Comparison of ENCODE assay signal across 8 cellular contexts in genomic region chr18:2905802-2906521, GRCh38. TPM values are rescaled to one million over a fixed set of nuclear protein-coding genes. Genes with fewer than 3 reads are reported as not detected.
DNase-seq lines count a peak whose midpoint lies in the region; ATAC-seq and TF ChIP-seq lines count a peak whose summit lies in the region.

No MANE protein-coding gene starts in this region.

- no peaks in the 10 kb centered on the region for H3K27me3 Mint-ChIP-seq in effector memory CD8-positive, alpha-beta T cell
- H3K27me3 Mint-ChIP-seq in mesothelial cell of epicardium (ENCODE audit: low read depth), result peaks cover 2% of the 10 kb centered on the region
- no peaks in the 10 kb centered on the region for H3K27me3 Mint-ChIP-seq in stimulated activated naive CD8-positive, alpha-beta T cell treated with anti-CD3 and anti-CD28 coated beads, Interleukin-15, Interleukin-2, amounts not matched to agents 100 ng/mL and 50 ng/mL, for 24 hours

- H3K9me3 Mint-ChIP-seq in effector memory CD8-positive, alpha-beta T cell, result no peaks in the 10 kb centered on the region
- H3K9me3 Mint-ChIP-seq in mesothelial cell of epicardium, result no peaks in the 10 kb centered on the region
- no peaks in the 10 kb centered on the region for H3K9me3 Mint-ChIP-seq in stimulated activated naive CD8-positive, alpha-beta T cell treated with anti-CD3 and anti-CD28 coated beads, Interleukin-15, Interleukin-2, amounts not matched to agents 100 ng/mL and 50 ng/mL, for 24 hours

- H3K4me3 Mint-ChIP-seq in effector memory CD8-positive, alpha-beta T cell, result peak overlapping the region; percentile 78 to 82
- H3K4me3 Mint-ChIP-seq in mesothelial cell of epicardium, result peak overlapping the region; percentile 73
- peak overlapping the region; percentile 86 for H3K4me3 Mint-ChIP-seq in stimulated activated naive CD8-positive, alpha-beta T cell treated with anti-CD3 and anti-CD28 coated beads, Interleukin-15, Interleukin-2, amounts not matched to agents 100 ng/mL and 50 ng/mL, for 24 hours

- no peak overlapping the region for H3K27ac ChIP-seq in HUES64 (ENCODE audit: low read depth, low read length)
- peak overlapping the region; percentile 94 for H3K27ac ChIP-seq in VCaP

- peak overlapping the region; percentile 79 for H3K4me3 ChIP-seq in HUES64 (ENCODE audit: low read length)

- 0 out of 2 replicates have a peak, but pooled peaks cover 5% of the 10 kb centered on the region for H3K27me3 ChIP-seq in HUES64 (ENCODE audit: insufficient read depth, low read length)

- TF ChIP-seq CTCF in VCaP (conservative IDR thresholded peaks at IDR 0.05), result no peak
- no peak for TF ChIP-seq CTCF in mesothelial cell of epicardium (IDR thresholded peaks at IDR 0.05; ENCODE audit: unreplicated experiment)

- peaks cover 12% of the 10 kb centered on the region for H3K36me3 Mint-ChIP-seq in effector memory CD8-positive, alpha-beta T cell (ENCODE audit: insufficient read depth)
- peaks cover 7% of the 10 kb centered on the region for H3K36me3 Mint-ChIP-seq in mesothelial cell of epicardium
- H3K36me3 Mint-ChIP-seq in stimulated activated naive CD8-positive, alpha-beta T cell treated with anti-CD3 and anti-CD28 coated beads, Interleukin-15, Interleukin-2, amounts not matched to agents 100 ng/mL and 50 ng/mL, for 24 hours (ENCODE audit: low read depth), result peaks cover 24% of the 10 kb centered on the region

- H3K27ac Mint-ChIP-seq in effector memory CD8-positive, alpha-beta T cell, result peak overlapping the region; percentile 76 to 88
- peak overlapping the region; percentile 66 for H3K27ac Mint-ChIP-seq in mesothelial cell of epicardium
- H3K27ac Mint-ChIP-seq in stimulated activated naive CD8-positive, alpha-beta T cell treated with anti-CD3 and anti-CD28 coated beads, Interleukin-15, Interleukin-2, amounts not matched to agents 100 ng/mL and 50 ng/mL, for 24 hours, result peak overlapping the region; percentile 93

- peak; percentile 42 for ATAC-seq in GM19438 (IDR thresholded peaks at IDR 0.05; ENCODE audit: low read depth, unreplicated experiment)
- ATAC-seq in effector memory CD8-positive, alpha-beta T cell (replicated peaks), result peak; percentile 35

- 17% methylated on average over 68 of the region's 68 CpGs for WGBS in HUES64

- H3K4me1 ChIP-seq in HUES64 (ENCODE audit: insufficient read depth, low read length), result no peaks in the 10 kb centered on the region

- H3K9ac ChIP-seq in HUES64 (ENCODE audit: low read depth, low read length), result peak overlapping the region; percentile 82

- peaks cover 27% of the 10 kb centered on the region for H3K36me3 ChIP-seq in HUES64 (ENCODE audit: insufficient read depth, low read length)

- no peaks in the 10 kb centered on the region for H3K9me3 ChIP-seq in HUES64 (ENCODE audit: insufficient read depth, low read depth, low read length)

- H3K4me1 Mint-ChIP-seq in effector memory CD8-positive, alpha-beta T cell (ENCODE audit: low read depth in 2 of 2), result peaks cover 18 to 20% of the 10 kb centered on the region in 2 donors
- H3K4me1 Mint-ChIP-seq in mesothelial cell of epicardium, result peaks cover 16% of the 10 kb centered on the region
- peaks cover 21% of the 10 kb centered on the region for H3K4me1 Mint-ChIP-seq in stimulated activated naive CD8-positive, alpha-beta T cell treated with anti-CD3 and anti-CD28 coated beads, Interleukin-15, Interleukin-2, amounts not matched to agents 100 ng/mL and 50 ng/mL, for 24 hours (ENCODE audit: low read depth)

- peak; percentile 36 for DNase-seq in COLO668 (lab: John Stamatoyannopoulos, UW; ENCODE audit: unreplicated experiment)
- peak in 2 of 3 experiments; percentile 7 to 16 for DNase-seq in effector memory CD8-positive, alpha-beta T cell
- peak; percentile 38 to 62 for DNase-seq in mesothelial cell of epicardium (ENCODE audit: low spot score in 2 of 2, unreplicated experiment in 2 of 2)
- DNase-seq in DMS153 treated with DMSO at 0.1 percent for 48 hours (lab: John Stamatoyannopoulos, UW; ENCODE audit: unreplicated experiment), result no peak

RNA-seq across cellular contexts. Expression of gene EMILIN2, which starts 59.2 kb away (rescaled TPM):
- polyA plus RNA-seq in HUES64 (2013, experiment 1 of 2), result 7.5 TPM
- 6.5 TPM for polyA plus RNA-seq in HUES64 (2013, experiment 2 of 2)
- 30.2 to 31.3 TPM (median 30.2 TPM) in 3 replicates for total RNA-seq in mesothelial cell of epicardium
